In genomic region chr7:13279854-13280435, GRCh38 we compare ENCODE assay signal across 8 cellular contexts.
DNase-seq lines count a peak whose midpoint lies in the region; ATAC-seq and TF ChIP-seq lines count a peak whose summit lies in the region.

No MANE protein-coding gene starts in this region.

- TF ChIP-seq POLR2A in stomach (IDR thresholded peaks at IDR 0.05), result no peak

- DNase-seq in GM10248 (ENCODE audit: extremely low spot score) (no peak), NCI-H1694 (lab: John Stamatoyannopoulos, UW) (peak; percentile 58), activated B cell treated with CpG ODN at 0.5 μM for 24 hours (no peak), left kidney (ENCODE audit: low read depth, low spot score) (peak; percentile 21), stomach (no peak)
- DNase-seq in stimulated activated CD4-positive, alpha-beta T cell treated with anti-CD3 and anti-CD28 coated beads, Interleukin-4, amount 100 ng/mL, for 1 hour, result no peak
- no peak for DNase-seq in activated CD4-positive, alpha-beta memory T cell treated with anti-CD3 and anti-CD28 coated beads, Interleukin-2, amount 10 ng/mL, durations not matched to agents 7 days and 5 days

- POLR2A ChIA-PET in GM10248 (lab: Yijun Ruan, JAX) (no interaction called here), activated B cell treated with CpG ODN at 0.5 μM for 24 hours (lab: Charles Lee) (no interaction called here)
- POLR2A ChIA-PET in activated CD4-positive, alpha-beta memory T cell treated with anti-CD3 and anti-CD28 coated beads, Interleukin-2, amount 10 ng/mL, durations not matched to agents 7 days and 5 days (lab: Charles Lee), result no interaction called here

- no peak overlapping the region for H3K27ac Mint-ChIP-seq in activated B cell treated with CpG ODN at 0.5 μM for 24 hours
- H3K27ac Mint-ChIP-seq in activated CD4-positive, alpha-beta memory T cell treated with anti-CD3 and anti-CD28 coated beads, Interleukin-2, amount 10 ng/mL, durations not matched to agents 7 days and 5 days, result no peak overlapping the region

- CTCF ChIA-PET in GM10248 (lab: Yijun Ruan, JAX) (interaction anchor here (1.6 to 5.7 kb wide), 5 partner anchors 14 to 1411 kb away, joined by 4 to 40 read pairs (median 11); no protein-coding TSS in a partner anchor), activated B cell treated with CpG ODN at 0.5 μM for 24 hours (lab: Charles Lee) (interaction anchor here (0.9 to 3.4 kb wide), 2 partner anchors 10 to 1411 kb away, joined by 3 to 33 read pairs; no protein-coding TSS in a partner anchor)
- CTCF ChIA-PET in activated CD4-positive, alpha-beta memory T cell treated with anti-CD3 and anti-CD28 coated beads, Interleukin-2, amount 10 ng/mL, durations not matched to agents 7 days and 5 days (lab: Charles Lee), result interaction anchor here (1.0 to 1.9 kb wide), 6 partner anchors 10 to 1412 kb away, joined by 3 to 6 read pairs (median 4); partner anchors contain the start of gene ARL4A

- no peaks in the 10 kb centered on the region for H3K4me1 ChIP-seq in stomach

- no peak for ATAC-seq in activated B cell treated with CpG ODN at 0.5 μM for 24 hours (ENCODE audit: low read depth)
- ATAC-seq in esophagus mucosa, result no peak

- no peaks in the 10 kb centered on the region for H3K27me3 Mint-ChIP-seq in activated B cell treated with CpG ODN at 0.5 μM for 24 hours
- no peaks in the 10 kb centered on the region for H3K27me3 Mint-ChIP-seq in activated CD4-positive, alpha-beta memory T cell treated with anti-CD3 and anti-CD28 coated beads, Interleukin-2, amount 10 ng/mL, durations not matched to agents 7 days and 5 days

- H3K4me3 Mint-ChIP-seq in activated B cell treated with CpG ODN at 0.5 μM for 24 hours, result no peak overlapping the region
- H3K4me3 Mint-ChIP-seq in activated CD4-positive, alpha-beta memory T cell treated with anti-CD3 and anti-CD28 coated beads, Interleukin-2, amount 10 ng/mL, durations not matched to agents 7 days and 5 days, result no peak overlapping the region

- 29 to 33% (median 31%) methylated on average over 3 of the region's 3 CpGs for WGBS in stomach, 5 donors

- no peaks in the 10 kb centered on the region for H3K36me3 Mint-ChIP-seq in activated B cell treated with CpG ODN at 0.5 μM for 24 hours (ENCODE audit: low read depth)
- H3K36me3 Mint-ChIP-seq in activated CD4-positive, alpha-beta memory T cell treated with anti-CD3 and anti-CD28 coated beads, Interleukin-2, amount 10 ng/mL, durations not matched to agents 7 days and 5 days (ENCODE audit: low read depth), result no peaks in the 10 kb centered on the region

- H3K9me3 Mint-ChIP-seq in activated B cell treated with CpG ODN at 0.5 μM for 24 hours, result no peaks in the 10 kb centered on the region
- no peaks in the 10 kb centered on the region for H3K9me3 Mint-ChIP-seq in activated CD4-positive, alpha-beta memory T cell treated with anti-CD3 and anti-CD28 coated beads, Interleukin-2, amount 10 ng/mL, durations not matched to agents 7 days and 5 days

- no peak overlapping the region for H3K4me3 ChIP-seq in stomach

- no peak for TF ChIP-seq EP300 in stomach (IDR thresholded peaks at IDR 0.05)

- H3K36me3 ChIP-seq in stomach, result no peaks in the 10 kb centered on the region

- H3K9me3 ChIP-seq in stomach, result no peaks in the 10 kb centered on the region

- TF ChIP-seq CTCF in GM10248 (IDR thresholded peaks at IDR 0.05; ENCODE audit: control extremely low read depth, extremely low read depth, low read depth, missing control alignments) (peak; percentile 25), activated B cell treated with CpG ODN at 0.5 μM for 24 hours (IDR thresholded peaks at IDR 0.05) (peak; percentile 20), stomach (IDR thresholded peaks at IDR 0.05) (peak in 2 of 7 experiments; percentile 43 to 47)

- H3K4me1 Mint-ChIP-seq in activated B cell treated with CpG ODN at 0.5 μM for 24 hours, result no peaks in the 10 kb centered on the region
- H3K4me1 Mint-ChIP-seq in activated CD4-positive, alpha-beta memory T cell treated with anti-CD3 and anti-CD28 coated beads, Interleukin-2, amount 10 ng/mL, durations not matched to agents 7 days and 5 days, result no peaks in the 10 kb centered on the region

- H3K27me3 ChIP-seq in stomach, result no peaks in the 10 kb centered on the region

- H3K27ac ChIP-seq in stomach, result no peak overlapping the region

- intact Hi-C loops in activated B cell treated with CpG ODN at 0.5 μM for 24 hours (cut with micrococcal nuclease) (loop anchor here (1.0 to 10.0 kb wide), 3 partner anchors 465 to 1411 kb away; no protein-coding TSS in a partner anchor), stomach (cut with DNase I; ENCODE audit: low total_unique reads) (loop anchor here (5.0 to 10.0 kb wide), 2 partner anchors 1177 to 1415 kb away; no protein-coding TSS in a partner anchor)

Comparison
In these comparisons a context has a peak if more than half of its experiments do, and no peak if none do; other contexts are left out.
1. DNase-seq: peak in NCI-H1694 (single experiment) and left kidney (single experiment); none in GM10248 (single experiment), activated B cell treated with CpG ODN at 0.5 μM for 24 hours (single experiment), stomach (single experiment), stimulated activated CD4-positive, alpha-beta T cell treated with anti-CD3 and anti-CD28 coated beads, Interleukin-4, amount 100 ng/mL, for 1 hour (single experiment) and activated CD4-positive, alpha-beta memory T cell treated with anti-CD3 and anti-CD28 coated beads, Interleukin-2, amount 10 ng/mL, durations not matched to agents 7 days and 5 days (single experiment).